ENCODE assay signal across 2 cellular contexts in the genomic region with DNA sequence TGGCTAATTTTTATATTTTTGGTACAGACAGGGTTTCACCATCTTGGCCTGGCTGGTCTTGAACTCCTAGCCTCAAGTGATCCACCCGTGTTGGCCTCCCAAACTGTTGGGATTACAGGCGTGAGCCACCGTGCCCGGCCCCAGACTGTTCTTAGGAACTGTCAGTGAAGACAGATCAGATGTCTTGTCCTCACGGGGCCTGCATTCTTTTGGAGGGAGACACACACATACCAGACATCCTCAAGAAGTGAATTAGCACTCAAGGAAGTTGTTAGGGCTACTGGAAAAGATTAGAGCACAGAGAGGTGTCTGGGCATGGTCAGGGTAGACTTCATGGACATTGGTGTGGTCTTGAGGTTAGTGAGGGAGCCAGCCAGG.
TF ChIP-seq lines count a peak whose summit lies in the region.

No MANE protein-coding gene starts in this region.

TF ChIP-seq in SK-N-SH, 30 proteins besides CTCF, POLR2A, EP300 and RAD21 (continued from another document):
- TF ChIP-seq RXRA (IDR thresholded peaks at IDR 0.05; ENCODE audit: borderline replicate concordance, low read depth) = no peak
- TF ChIP-seq EZH2phosphoT487 (IDR thresholded peaks at IDR 0.05; ENCODE audit: borderline replicate concordance, low read depth) = no peak
- no peak for TF ChIP-seq USF1 (IDR thresholded peaks at IDR 0.05; ENCODE audit: borderline replicate concordance, low read depth)
- TF ChIP-seq, protein P1, sequence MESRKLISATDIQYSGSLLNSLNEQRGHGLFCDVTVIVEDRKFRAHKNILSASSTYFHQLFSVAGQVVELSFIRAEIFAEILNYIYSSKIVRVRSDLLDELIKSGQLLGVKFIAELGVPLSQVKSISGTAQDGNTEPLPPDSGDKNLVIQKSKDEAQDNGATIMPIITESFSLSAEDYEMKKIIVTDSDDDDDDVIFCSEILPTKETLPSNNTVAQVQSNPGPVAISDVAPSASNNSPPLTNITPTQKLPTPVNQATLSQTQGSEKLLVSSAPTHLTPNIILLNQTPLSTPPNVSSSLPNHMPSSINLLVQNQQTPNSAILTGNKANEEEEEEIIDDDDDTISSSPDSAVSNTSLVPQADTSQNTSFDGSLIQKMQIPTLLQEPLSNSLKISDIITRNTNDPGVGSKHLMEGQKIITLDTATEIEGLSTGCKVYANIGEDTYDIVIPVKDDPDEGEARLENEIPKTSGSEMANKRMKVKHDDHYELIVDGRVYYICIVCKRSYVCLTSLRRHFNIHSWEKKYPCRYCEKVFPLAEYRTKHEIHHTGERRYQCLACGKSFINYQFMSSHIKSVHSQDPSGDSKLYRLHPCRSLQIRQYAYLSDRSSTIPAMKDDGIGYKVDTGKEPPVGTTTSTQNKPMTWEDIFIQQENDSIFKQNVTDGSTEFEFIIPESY (IDR thresholded peaks at IDR 0.05; ENCODE audit: borderline replicate concordance, low read depth) = no peak
- TF ChIP-seq CHD2 (IDR thresholded peaks at IDR 0.05; ENCODE audit: low read length, partially characterized antibody) = no peak
- TF ChIP-seq GATA2 (CRISPR knock-in tag; IDR thresholded peaks at IDR 0.05) = no peak
- no peak for TF ChIP-seq RCOR1 (IDR thresholded peaks at IDR 0.05; ENCODE audit: low read length)
- no peak for TF ChIP-seq SMC3 (IDR thresholded peaks at IDR 0.05; ENCODE audit: low read depth, low read length)
- TF ChIP-seq, protein P2, sequence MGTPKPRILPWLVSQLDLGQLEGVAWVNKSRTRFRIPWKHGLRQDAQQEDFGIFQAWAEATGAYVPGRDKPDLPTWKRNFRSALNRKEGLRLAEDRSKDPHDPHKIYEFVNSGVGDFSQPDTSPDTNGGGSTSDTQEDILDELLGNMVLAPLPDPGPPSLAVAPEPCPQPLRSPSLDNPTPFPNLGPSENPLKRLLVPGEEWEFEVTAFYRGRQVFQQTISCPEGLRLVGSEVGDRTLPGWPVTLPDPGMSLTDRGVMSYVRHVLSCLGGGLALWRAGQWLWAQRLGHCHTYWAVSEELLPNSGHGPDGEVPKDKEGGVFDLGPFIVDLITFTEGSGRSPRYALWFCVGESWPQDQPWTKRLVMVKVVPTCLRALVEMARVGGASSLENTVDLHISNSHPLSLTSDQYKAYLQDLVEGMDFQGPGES (IDR thresholded peaks at IDR 0.05; ENCODE audit: low read depth, low read length) = no peak
- TF ChIP-seq NRF1 (IDR thresholded peaks at IDR 0.05; ENCODE audit: low read depth, low read length) = no peak
- TF ChIP-seq MEF2A (IDR thresholded peaks at IDR 0.05; ENCODE audit: borderline replicate concordance, low read depth) = no peak
- no peak for TF ChIP-seq TCF12 (IDR thresholded peaks at IDR 0.05)
- no peak for TF ChIP-seq FOXJ3 (CRISPR knock-in tag; IDR thresholded peaks at IDR 0.05)
- no peak for TF ChIP-seq JUND (IDR thresholded peaks at IDR 0.05)

TF ChIP-seq in SK-N-SH treated with all-trans-retinoic acid at 6 μM for 48 hours, 23 proteins besides CTCF, POLR2A, EP300 and RAD21 (continued from another document):
- TF ChIP-seq, protein P3, sequence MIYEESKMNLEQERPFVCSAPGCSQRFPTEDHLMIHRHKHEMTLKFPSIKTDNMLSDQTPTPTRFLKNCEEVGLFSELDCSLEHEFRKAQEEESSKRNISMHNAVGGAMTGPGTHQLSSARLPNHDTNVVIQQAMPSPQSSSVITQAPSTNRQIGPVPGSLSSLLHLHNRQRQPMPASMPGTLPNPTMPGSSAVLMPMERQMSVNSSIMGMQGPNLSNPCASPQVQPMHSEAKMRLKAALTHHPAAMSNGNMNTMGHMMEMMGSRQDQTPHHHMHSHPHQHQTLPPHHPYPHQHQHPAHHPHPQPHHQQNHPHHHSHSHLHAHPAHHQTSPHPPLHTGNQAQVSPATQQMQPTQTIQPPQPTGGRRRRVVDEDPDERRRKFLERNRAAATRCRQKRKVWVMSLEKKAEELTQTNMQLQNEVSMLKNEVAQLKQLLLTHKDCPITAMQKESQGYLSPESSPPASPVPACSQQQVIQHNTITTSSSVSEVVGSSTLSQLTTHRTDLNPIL (CRISPR knock-in tag; IDR thresholded peaks at IDR 0.05; ENCODE audit: low read depth) = no peak
- TF ChIP-seq ZNF565 (CRISPR knock-in tag; conservative IDR thresholded peaks at IDR 0.05; ENCODE audit: low read depth) (no peak), OSR1 (CRISPR knock-in tag; IDR thresholded peaks at IDR 0.05) (no peak), ISL1 (CRISPR knock-in tag; IDR thresholded peaks at IDR 0.05) (no peak), ZNF8 (CRISPR knock-in tag; IDR thresholded peaks at IDR 0.05) (no peak), PPARA (CRISPR knock-in tag; IDR thresholded peaks at IDR 0.05; ENCODE audit: borderline replicate concordance) (no peak), ESRRG (CRISPR knock-in tag; IDR thresholded peaks at IDR 0.05) (no peak), CSDC2 (CRISPR knock-in tag; IDR thresholded peaks at IDR 0.05) (no peak), ARNTL (CRISPR knock-in tag; IDR thresholded peaks at IDR 0.05; ENCODE audit: borderline replicate concordance, low read depth) (no peak), ZFP3 (CRISPR knock-in tag; IDR thresholded peaks at IDR 0.05) (no peak)
- TF ChIP-seq, protein P4, sequence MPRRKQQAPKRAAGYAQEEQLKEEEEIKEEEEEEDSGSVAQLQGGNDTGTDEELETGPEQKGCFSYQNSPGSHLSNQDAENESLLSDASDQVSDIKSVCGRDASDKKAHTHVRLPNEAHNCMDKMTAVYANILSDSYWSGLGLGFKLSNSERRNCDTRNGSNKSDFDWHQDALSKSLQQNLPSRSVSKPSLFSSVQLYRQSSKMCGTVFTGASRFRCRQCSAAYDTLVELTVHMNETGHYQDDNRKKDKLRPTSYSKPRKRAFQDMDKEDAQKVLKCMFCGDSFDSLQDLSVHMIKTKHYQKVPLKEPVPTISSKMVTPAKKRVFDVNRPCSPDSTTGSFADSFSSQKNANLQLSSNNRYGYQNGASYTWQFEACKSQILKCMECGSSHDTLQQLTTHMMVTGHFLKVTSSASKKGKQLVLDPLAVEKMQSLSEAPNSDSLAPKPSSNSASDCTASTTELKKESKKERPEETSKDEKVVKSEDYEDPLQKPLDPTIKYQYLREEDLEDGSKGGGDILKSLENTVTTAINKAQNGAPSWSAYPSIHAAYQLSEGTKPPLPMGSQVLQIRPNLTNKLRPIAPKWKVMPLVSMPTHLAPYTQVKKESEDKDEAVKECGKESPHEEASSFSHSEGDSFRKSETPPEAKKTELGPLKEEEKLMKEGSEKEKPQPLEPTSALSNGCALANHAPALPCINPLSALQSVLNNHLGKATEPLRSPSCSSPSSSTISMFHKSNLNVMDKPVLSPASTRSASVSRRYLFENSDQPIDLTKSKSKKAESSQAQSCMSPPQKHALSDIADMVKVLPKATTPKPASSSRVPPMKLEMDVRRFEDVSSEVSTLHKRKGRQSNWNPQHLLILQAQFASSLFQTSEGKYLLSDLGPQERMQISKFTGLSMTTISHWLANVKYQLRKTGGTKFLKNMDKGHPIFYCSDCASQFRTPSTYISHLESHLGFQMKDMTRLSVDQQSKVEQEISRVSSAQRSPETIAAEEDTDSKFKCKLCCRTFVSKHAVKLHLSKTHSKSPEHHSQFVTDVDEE (CRISPR knock-in tag; IDR thresholded peaks at IDR 0.05) = no peak
